In the genomic region with DNA sequence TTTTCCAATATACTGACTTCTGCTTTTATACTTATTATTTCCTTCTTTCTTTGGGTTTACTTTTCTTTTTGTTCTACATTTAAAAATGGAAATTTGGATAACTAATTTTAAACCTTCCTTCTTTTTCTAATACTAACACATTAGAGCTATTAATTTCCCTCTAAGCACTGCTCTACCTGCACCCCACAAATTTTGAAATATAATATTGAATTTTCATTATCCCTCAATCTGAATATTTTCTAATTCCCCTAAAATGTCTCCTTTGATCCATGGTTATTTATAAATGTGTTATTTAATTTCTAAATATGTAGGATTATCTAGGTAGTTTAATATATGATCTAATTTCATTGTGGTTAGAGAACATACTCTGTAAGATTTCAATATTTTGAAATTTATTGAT, we compare ENCODE assay signal across 29 cellular contexts.
"Had no signal": no experiment of that assay in that cellular context is flagged by ENCODE, and none has a peak within 500 bp of the region (broad histone marks: within the 10 kb centered on the region; RNA-seq: fewer than 3 reads in every experiment).

No MANE protein-coding gene starts in this region.

- H3K27me3 ChIP-seq: ascending aorta, breast epithelium, colonic mucosa, esophagus squamous epithelium had no signal

- H3K4me3 ChIP-seq: ascending aorta, breast epithelium, cardiac muscle cell, colonic mucosa, esophagus squamous epithelium had no signal

- H3K9me3 ChIP-seq: ascending aorta, breast epithelium, colonic mucosa, esophagus squamous epithelium had no signal

- FAIRE-seq: endothelial cell of umbilical vein had no signal

- H3K27ac ChIP-seq: breast epithelium, cardiac muscle cell, colonic mucosa, epithelial cell of prostate, esophagus squamous epithelium, VCaP had no signal

- DNase-seq: activated CD4-positive, alpha-beta memory T cell treated with anti-CD3 and anti-CD28 coated beads, Interleukin-2, amount 10 ng/mL, durations not matched to agents 7 days and 5 days; activated CD4-positive, alpha-beta T cell treated with anti-CD3 and anti-CD28 coated beads for 1 hour; activated CD4-positive, alpha-beta T cell treated with anti-CD3 and anti-CD28 coated beads for 4 hours; activated CD4-positive, alpha-beta T cell treated with anti-CD3 and anti-CD28 coated beads, Interleukin-2, amount 10 ng/mL, durations not matched to agents 7 days and 5 days; activated CD4-positive, alpha-beta T cell treated with anti-CD3 and anti-CD28 coated beads, Interleukin-2, amount 50 U/mL, for 4 hours; activated CD8-positive, alpha-beta memory T cell treated with anti-CD3 and anti-CD28 coated beads, Interleukin-2, amount 50 U/mL, for 48 hours; activated gamma-delta T cell; activated naive CD4-positive, alpha-beta T cell; activated naive CD4-positive, alpha-beta T cell treated with anti-CD3 and anti-CD28 coated beads, Interleukin-2, amount 10 ng/mL, durations not matched to agents 7 days and 5 days; activated naive CD8-positive, alpha-beta T cell treated with anti-CD3 and anti-CD28 coated beads, Interleukin-2, amount 10 ng/mL, durations not matched to agents 7 days and 5 days; activated T-cell treated with anti-CD3 and anti-CD28 coated beads for 4 hours; activated T-cell treated with anti-CD3 and anti-CD28 coated beads, Interleukin-2, amount 50 U/mL, for 24 hours; activated T-cell treated with anti-CD3 and anti-CD28 coated beads, Interleukin-2, amount 50 U/mL, for 72 hours; central memory CD4-positive, alpha-beta T cell; cerebellar nuclear complex; colonic mucosa; effector CD8-positive, alpha-beta T cell; esophagus squamous epithelium; foreskin melanocyte; T-helper 1 cell; T-helper 17 cell had no signal

- ATAC-seq: activated naive CD4-positive, alpha-beta T cell treated with anti-CD3 and anti-CD28 coated beads, Interleukin-2, amount 50 U/mL, for 72 hours; activated T-cell treated with anti-CD3 and anti-CD28 coated beads, Interleukin-2, amount 50 U/mL, for 72 hours; T-helper 17 cell; WTC11 had no signal

- H3K36me3 ChIP-seq: ascending aorta, breast epithelium, cardiac muscle cell, colonic mucosa, esophagus squamous epithelium had no signal

- H3K4me1 ChIP-seq: ascending aorta, breast epithelium, colonic mucosa had no signal
